25 cellular contexts compared by ENCODE assay signal in the genomic region with DNA sequence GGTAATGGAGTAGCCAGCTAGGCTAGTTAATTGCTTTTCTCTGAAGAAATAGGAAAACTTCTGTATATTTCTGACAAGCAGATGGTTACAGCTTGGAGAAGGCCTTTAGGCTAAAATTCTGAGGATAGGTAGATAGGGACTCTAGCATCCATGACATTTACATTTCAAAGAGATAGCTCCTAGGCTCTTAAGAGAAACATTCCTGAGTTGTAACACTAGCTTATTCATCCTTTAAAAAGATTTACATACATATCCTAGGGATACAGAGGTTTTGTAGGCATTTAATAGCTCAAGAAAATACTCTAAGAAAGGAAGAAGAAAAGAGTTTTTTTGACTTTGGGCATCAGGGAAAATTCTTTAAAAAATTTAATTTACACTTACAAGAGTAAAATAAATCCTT.
"Had no signal": no experiment of that assay in that cellular context is flagged by ENCODE, and none has a peak within 500 bp of the region (broad histone marks: within the 10 kb centered on the region; RNA-seq: fewer than 3 reads in every experiment).

No MANE protein-coding gene starts in this region.

- H3K27ac ChIP-seq: ascending aorta, breast epithelium, cardiac muscle cell, colonic mucosa, epithelial cell of prostate had no signal

- ATAC-seq: activated naive CD4-positive, alpha-beta T cell treated with anti-CD3 and anti-CD28 coated beads, Interleukin-2, amount 50 U/mL, for 72 hours; activated T-cell treated with anti-CD3 and anti-CD28 coated beads, Interleukin-2, amount 50 U/mL, for 72 hours had no signal

- H3K4me3 ChIP-seq: ascending aorta, breast epithelium, cardiac muscle cell, colonic mucosa had no signal

- DNase-seq: activated CD4-positive, alpha-beta memory T cell treated with anti-CD3 and anti-CD28 coated beads, Interleukin-2, amount 10 ng/mL, durations not matched to agents 7 days and 5 days; activated CD4-positive, alpha-beta T cell treated with anti-CD3 and anti-CD28 coated beads for 1 hour; activated CD4-positive, alpha-beta T cell treated with anti-CD3 and anti-CD28 coated beads for 4 hours; activated CD4-positive, alpha-beta T cell treated with anti-CD3 and anti-CD28 coated beads, Interleukin-2, amount 10 ng/mL, durations not matched to agents 7 days and 5 days; activated CD4-positive, alpha-beta T cell treated with anti-CD3 and anti-CD28 coated beads, Interleukin-2, amount 50 U/mL, for 4 hours; activated CD8-positive, alpha-beta memory T cell treated with anti-CD3 and anti-CD28 coated beads, Interleukin-2, amount 50 U/mL, for 48 hours; activated gamma-delta T cell; activated naive CD4-positive, alpha-beta T cell; activated naive CD4-positive, alpha-beta T cell treated with anti-CD3 and anti-CD28 coated beads, Interleukin-2, amount 10 ng/mL, durations not matched to agents 7 days and 5 days; activated naive CD8-positive, alpha-beta T cell treated with anti-CD3 and anti-CD28 coated beads, Interleukin-2, amount 10 ng/mL, durations not matched to agents 7 days and 5 days; activated T-cell treated with anti-CD3 and anti-CD28 coated beads for 4 hours; activated T-cell treated with anti-CD3 and anti-CD28 coated beads, Interleukin-2, amount 50 U/mL, for 24 hours; activated T-cell treated with anti-CD3 and anti-CD28 coated beads, Interleukin-2, amount 50 U/mL, for 72 hours; central memory CD4-positive, alpha-beta T cell; cerebellar nuclear complex; colonic mucosa; effector CD8-positive, alpha-beta T cell; foreskin fibroblast; head of caudate nucleus; T-helper 2 cell had no signal

- H3K4me1 ChIP-seq: ascending aorta, breast epithelium, colonic mucosa had no signal

- H3K9me3 ChIP-seq: colonic mucosa had no signal

- H3K27me3 ChIP-seq: ascending aorta, breast epithelium, cardiac muscle cell, colonic mucosa had no signal

- H3K36me3 ChIP-seq: ascending aorta, breast epithelium, cardiac muscle cell, colonic mucosa had no signal
